9 cellular contexts compared by ENCODE assay signal in the genomic region with DNA sequence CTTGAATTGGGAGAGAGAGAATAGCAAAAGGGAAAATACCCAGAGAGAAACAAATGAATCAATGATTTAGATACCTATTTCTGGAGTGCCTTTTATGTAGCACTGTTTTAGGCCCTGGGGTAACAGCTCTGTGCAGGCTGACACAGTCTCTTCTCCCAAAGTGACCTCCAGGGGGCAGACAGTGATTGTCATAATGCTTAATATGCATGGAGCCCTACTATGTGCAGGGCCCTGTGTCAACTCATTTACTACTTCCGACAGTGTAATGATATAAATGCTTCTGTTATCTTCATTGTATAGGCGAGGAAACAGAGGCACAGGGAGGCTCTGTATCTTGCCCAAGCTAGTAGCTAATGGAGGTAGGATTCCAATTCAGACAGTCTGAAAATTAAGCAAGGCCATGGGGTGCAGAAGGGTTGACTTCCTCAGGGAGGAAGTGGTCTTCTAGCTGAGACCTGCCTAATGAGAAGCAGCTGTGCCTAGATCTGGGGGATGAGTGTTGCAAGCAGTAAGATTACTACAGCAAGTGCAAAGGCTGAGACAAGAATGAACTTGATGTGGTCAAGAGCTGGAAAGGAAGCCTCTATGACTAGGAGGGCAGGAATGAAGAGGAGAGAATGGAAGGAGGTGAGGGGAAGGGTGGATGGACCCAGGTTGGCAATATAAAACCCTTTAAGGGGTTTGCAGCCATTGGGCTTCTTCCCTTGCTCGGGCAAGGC. TPM values are rescaled to one million over a fixed set of nuclear protein-coding genes. Genes with fewer than 3 reads are reported as not detected.
DNase-seq lines count a peak whose midpoint lies in the region; ATAC-seq and TF ChIP-seq lines count a peak whose summit lies in the region.
"Had no signal": no experiment of that assay in that cellular context is flagged by ENCODE, and none has a peak within 500 bp of the region (broad histone marks: within the 10 kb centered on the region; RNA-seq: fewer than 3 reads in every experiment).

No MANE protein-coding gene starts in this region.

- no peaks in the 10 kb centered on the region for H3K36me3 ChIP-seq in DOHH2 (ENCODE audit: control insufficient read depth, low read length)
- H3K36me3 ChIP-seq in right lobe of liver: no peaks in the 10 kb centered on the region

- H3K9me3 ChIP-seq in DOHH2 (ENCODE audit: control insufficient read depth, insufficient read depth, low read length) (no peaks in the 10 kb centered on the region), right lobe of liver (no peaks in the 10 kb centered on the region)

- POLR2A ChIA-PET in activated CD8-positive, alpha-beta T cell treated with anti-CD3 and anti-CD28 coated beads, Interleukin-2, amount 10 ng/mL, durations not matched to agents 7 days and 5 days (lab: Charles Lee): no interaction called here

- H3K79me2 ChIP-seq in DOHH2 (ENCODE audit: control insufficient read depth, low read length): no peaks in the 10 kb centered on the region

- no peak overlapping the region for H3K27ac Mint-ChIP-seq in activated CD8-positive, alpha-beta T cell treated with anti-CD3 and anti-CD28 coated beads, Interleukin-2, amount 10 ng/mL, durations not matched to agents 7 days and 5 days
- no peak overlapping the region for H3K27ac Mint-ChIP-seq in activated CD8-positive, alpha-beta memory T cell treated with anti-CD3 and anti-CD28 coated beads, Interleukin-2, amount 10 ng/mL, durations not matched to agents 7 days and 5 days
- H3K27ac Mint-ChIP-seq in stimulated activated naive B cell treated with anti-CD40 and anti-IgM and Interleukin-4, amounts not matched to agents 10 μg/mL and 1 μg/mL and 100 μg/mL, for 72 hours: no peak overlapping the region
- H3K27ac Mint-ChIP-seq: activated naive CD8-positive, alpha-beta T cell treated with anti-CD3 and anti-CD28 coated beads, Interleukin-2, amount 10 ng/mL, durations not matched to agents 7 days and 5 days had no signal

- no peaks in the 10 kb centered on the region for H4K20me1 ChIP-seq in DOHH2 (ENCODE audit: control insufficient read depth, insufficient read depth, low read depth, low read length)

- DNase-seq in LHCN-M2 (ENCODE audit: low read depth): peak; percentile 44
- DNase-seq in activated CD8-positive, alpha-beta T cell treated with anti-CD3 and anti-CD28 coated beads, Interleukin-2, amount 10 ng/mL, durations not matched to agents 7 days and 5 days: peak; percentile 27
- DNase-seq in right lobe of liver: no peak
- DNase-seq in activated CD8-positive, alpha-beta memory T cell treated with anti-CD3 and anti-CD28 coated beads, Interleukin-2, amount 10 ng/mL, durations not matched to agents 7 days and 5 days: no peak
- DNase-seq in GM13976 (ENCODE audit: low spot score): no peak
- no peak for DNase-seq in posterior vena cava (ENCODE audit: low spot score)
- DNase-seq in stimulated activated naive B cell treated with anti-CD40 and anti-IgM and Interleukin-4, amounts not matched to agents 10 μg/mL and 1 μg/mL and 100 μg/mL, for 72 hours: no peak
- DNase-seq: activated naive CD8-positive, alpha-beta T cell treated with anti-CD3 and anti-CD28 coated beads, Interleukin-2, amount 10 ng/mL, durations not matched to agents 7 days and 5 days had no signal

- H3K4me3 Mint-ChIP-seq in activated CD8-positive, alpha-beta T cell treated with anti-CD3 and anti-CD28 coated beads, Interleukin-2, amount 10 ng/mL, durations not matched to agents 7 days and 5 days: no peak overlapping the region
- H3K4me3 Mint-ChIP-seq in activated CD8-positive, alpha-beta memory T cell treated with anti-CD3 and anti-CD28 coated beads, Interleukin-2, amount 10 ng/mL, durations not matched to agents 7 days and 5 days: no peak overlapping the region
- H3K4me3 Mint-ChIP-seq in stimulated activated naive B cell treated with anti-CD40 and anti-IgM and Interleukin-4, amounts not matched to agents 10 μg/mL and 1 μg/mL and 100 μg/mL, for 72 hours: no peak overlapping the region
- H3K4me3 Mint-ChIP-seq: activated naive CD8-positive, alpha-beta T cell treated with anti-CD3 and anti-CD28 coated beads, Interleukin-2, amount 10 ng/mL, durations not matched to agents 7 days and 5 days had no signal

- 89% methylated on average over 2 of the region's 3 CpGs for WGBS in right lobe of liver (ENCODE audit: insufficient coverage, low coverage, low lambda C conversion rate, missing lambda C conversion rate)

- H3F3A ChIP-seq in DOHH2 (ENCODE audit: control insufficient read depth, insufficient read depth): 0 out of 2 replicates have a peak, but pooled peaks cover 6% of the 10 kb centered on the region

- no peak for ATAC-seq in activated CD8-positive, alpha-beta T cell treated with anti-CD3 and anti-CD28 coated beads, Interleukin-2, amount 10 ng/mL, durations not matched to agents 7 days and 5 days
- no peak for ATAC-seq in right lobe of liver
- no peak for ATAC-seq in activated CD8-positive, alpha-beta memory T cell treated with anti-CD3 and anti-CD28 coated beads, Interleukin-2, amount 10 ng/mL, durations not matched to agents 7 days and 5 days
- no peak for ATAC-seq in stimulated activated naive B cell treated with anti-CD40 and anti-IgM and Interleukin-4, amounts not matched to agents 10 μg/mL and 1 μg/mL and 100 μg/mL, for 72 hours (replicated peaks)

- in situ Hi-C loops in GM13976 (cut with MboI; ENCODE audit: low sequenced_read_pairs, unreplicated experiment): no loop called here

- H3K4me3 ChIP-seq in DOHH2 (ENCODE audit: low read length): no peak overlapping the region
- H3K4me3 ChIP-seq in right lobe of liver: no peak overlapping the region

- CTCF ChIA-PET in activated CD8-positive, alpha-beta T cell treated with anti-CD3 and anti-CD28 coated beads, Interleukin-2, amount 10 ng/mL, durations not matched to agents 7 days and 5 days (lab: Charles Lee): interaction anchor here (0.9 to 4.7 kb wide), 8 partner anchors 16 to 386 kb away, joined by 3 to 62 read pairs (median 4); no protein-coding TSS in a partner anchor
- CTCF ChIA-PET in activated CD8-positive, alpha-beta memory T cell treated with anti-CD3 and anti-CD28 coated beads, Interleukin-2, amount 10 ng/mL, durations not matched to agents 7 days and 5 days (lab: Charles Lee): interaction anchor here (1.1 to 4.9 kb wide), 7 partner anchors 9 to 216 kb away, joined by 3 to 88 read pairs (median 6); no protein-coding TSS in a partner anchor

- H3K27ac ChIP-seq in DOHH2 (ENCODE audit: low read depth, low read length) (no peak overlapping the region), right lobe of liver (no peak overlapping the region)

- TF ChIP-seq POLR2A in right lobe of liver (IDR thresholded peaks at IDR 0.05): no peak

- H3K9me3 Mint-ChIP-seq in activated CD8-positive, alpha-beta T cell treated with anti-CD3 and anti-CD28 coated beads, Interleukin-2, amount 10 ng/mL, durations not matched to agents 7 days and 5 days (ENCODE audit: insufficient read depth): no peaks in the 10 kb centered on the region
- no peaks in the 10 kb centered on the region for H3K9me3 Mint-ChIP-seq in activated CD8-positive, alpha-beta memory T cell treated with anti-CD3 and anti-CD28 coated beads, Interleukin-2, amount 10 ng/mL, durations not matched to agents 7 days and 5 days (ENCODE audit: low read depth)
- H3K9me3 Mint-ChIP-seq in stimulated activated naive B cell treated with anti-CD40 and anti-IgM and Interleukin-4, amounts not matched to agents 10 μg/mL and 1 μg/mL and 100 μg/mL, for 72 hours: no peaks in the 10 kb centered on the region
- H3K9me3 Mint-ChIP-seq: activated naive CD8-positive, alpha-beta T cell treated with anti-CD3 and anti-CD28 coated beads, Interleukin-2, amount 10 ng/mL, durations not matched to agents 7 days and 5 days had no signal

- intact Hi-C loops in right lobe of liver (cut with DNase I) (loop anchor here (10.0 kb wide), 1 partner anchor 148 kb away; no protein-coding TSS in a partner anchor), posterior vena cava (cut with DNase I) (loop anchor here in 1 of 2 donors (10.0 kb wide), 1 partner anchor 148 kb away; no protein-coding TSS in a partner anchor)

- H3K4me1 ChIP-seq in DOHH2 (ENCODE audit: control insufficient read depth, low read length): peaks cover 42% of the 10 kb centered on the region
- peaks cover 0 to 3% (median under 1%) of the 10 kb centered on the region in 4 donors for H3K4me1 ChIP-seq in right lobe of liver

- no peak overlapping the region for H3K4me2 ChIP-seq in DOHH2 (ENCODE audit: low read length)

- H3K9me2 ChIP-seq in DOHH2 (replicated peaks; ENCODE audit: control insufficient read depth, low read length): no peaks in the 10 kb centered on the region

- peaks cover 12% of the 10 kb centered on the region for H3K27me3 Mint-ChIP-seq in activated CD8-positive, alpha-beta T cell treated with anti-CD3 and anti-CD28 coated beads, Interleukin-2, amount 10 ng/mL, durations not matched to agents 7 days and 5 days (ENCODE audit: low read depth)
- H3K27me3 Mint-ChIP-seq in activated CD8-positive, alpha-beta memory T cell treated with anti-CD3 and anti-CD28 coated beads, Interleukin-2, amount 10 ng/mL, durations not matched to agents 7 days and 5 days: peaks cover 9% of the 10 kb centered on the region
- no peaks in the 10 kb centered on the region for H3K27me3 Mint-ChIP-seq in stimulated activated naive B cell treated with anti-CD40 and anti-IgM and Interleukin-4, amounts not matched to agents 10 μg/mL and 1 μg/mL and 100 μg/mL, for 72 hours
- H3K27me3 Mint-ChIP-seq: activated naive CD8-positive, alpha-beta T cell treated with anti-CD3 and anti-CD28 coated beads, Interleukin-2, amount 10 ng/mL, durations not matched to agents 7 days and 5 days had no signal

- H3K4me1 Mint-ChIP-seq in activated CD8-positive, alpha-beta T cell treated with anti-CD3 and anti-CD28 coated beads, Interleukin-2, amount 10 ng/mL, durations not matched to agents 7 days and 5 days (ENCODE audit: low read depth): peaks cover 16% of the 10 kb centered on the region
- H3K4me1 Mint-ChIP-seq in activated CD8-positive, alpha-beta memory T cell treated with anti-CD3 and anti-CD28 coated beads, Interleukin-2, amount 10 ng/mL, durations not matched to agents 7 days and 5 days: peaks cover 20% of the 10 kb centered on the region
- peaks cover 9 to 12% of the 10 kb centered on the region in 2 donors for H3K4me1 Mint-ChIP-seq in stimulated activated naive B cell treated with anti-CD40 and anti-IgM and Interleukin-4, amounts not matched to agents 10 μg/mL and 1 μg/mL and 100 μg/mL, for 72 hours

- TF ChIP-seq CTCF in DOHH2 (IDR thresholded peaks at IDR 0.05; ENCODE audit: low read depth, low read length, poor library complexity, severe bottlenecking): peak; percentile 80
- peak; percentile 29 to 37 (median 31) for TF ChIP-seq CTCF in right lobe of liver (IDR thresholded peaks at IDR 0.05)
- no peak for TF ChIP-seq CTCF in GM13976 (IDR thresholded peaks at IDR 0.05; ENCODE audit: borderline replicate concordance, control extremely low read depth, extremely low read depth, insufficient read depth, missing control alignments)

- no peaks in the 10 kb centered on the region for H3K27me3 ChIP-seq in DOHH2 (ENCODE audit: control insufficient read depth, low read length)
- no peaks in the 10 kb centered on the region for H3K27me3 ChIP-seq in right lobe of liver

- H3K36me3 Mint-ChIP-seq in activated CD8-positive, alpha-beta T cell treated with anti-CD3 and anti-CD28 coated beads, Interleukin-2, amount 10 ng/mL, durations not matched to agents 7 days and 5 days (ENCODE audit: low read depth): no peaks in the 10 kb centered on the region
- H3K36me3 Mint-ChIP-seq in activated CD8-positive, alpha-beta memory T cell treated with anti-CD3 and anti-CD28 coated beads, Interleukin-2, amount 10 ng/mL, durations not matched to agents 7 days and 5 days: no peaks in the 10 kb centered on the region
- H3K36me3 Mint-ChIP-seq in stimulated activated naive B cell treated with anti-CD40 and anti-IgM and Interleukin-4, amounts not matched to agents 10 μg/mL and 1 μg/mL and 100 μg/mL, for 72 hours: no peaks in the 10 kb centered on the region
- H3K36me3 Mint-ChIP-seq: activated naive CD8-positive, alpha-beta T cell treated with anti-CD3 and anti-CD28 coated beads, Interleukin-2, amount 10 ng/mL, durations not matched to agents 7 days and 5 days had no signal

RNA-seq across cellular contexts. Expression of a gene that starts 16.2 kb away (rescaled TPM):
- 18.4 and 23.9 TPM in 2 replicates for total RNA-seq in LHCN-M2 (2014; rRNA removed)
- 65.8 TPM for polyA plus RNA-seq in LHCN-M2 (2012)
- under 1 TPM in 1 of 2 experiments, not detected in 1; 0.13 TPM for total RNA-seq in activated CD8-positive, alpha-beta T cell treated with anti-CD3 and anti-CD28 coated beads, Interleukin-2, amount 10 ng/mL, durations not matched to agents 7 days and 5 days
- 100 to 1,000 TPM in 3 of 6 experiments, 10 to 100 TPM in 3; 59.7 to 117 (median 86.9) TPM for total RNA-seq in right lobe of liver
- total RNA-seq in activated CD8-positive, alpha-beta memory T cell treated with anti-CD3 and anti-CD28 coated beads, Interleukin-2, amount 10 ng/mL, durations not matched to agents 7 days and 5 days: under 1 TPM in 1 of 2 experiments, not detected in 1; 0.32 TPM
- 1 to 10 TPM; 3.9 to 5.1 TPM for total RNA-seq in posterior vena cava

RNA-seq across cellular contexts. Expression of a gene that starts 23.9 kb away (rescaled TPM):
- total RNA-seq in LHCN-M2 (2014; rRNA removed) (5.1 and 10.2 TPM in 2 replicates), right lobe of liver (1 to 10 TPM; 1.3 to 8.3 (median 4.6) TPM), posterior vena cava (100 to 1,000 TPM; 132 to 142 TPM)
- 90.8 TPM for polyA plus RNA-seq in LHCN-M2 (2012)
- not detected for total RNA-seq in activated CD8-positive, alpha-beta T cell treated with anti-CD3 and anti-CD28 coated beads, Interleukin-2, amount 10 ng/mL, durations not matched to agents 7 days and 5 days
- not detected for total RNA-seq in activated CD8-positive, alpha-beta memory T cell treated with anti-CD3 and anti-CD28 coated beads, Interleukin-2, amount 10 ng/mL, durations not matched to agents 7 days and 5 days

Comparison
In these comparisons a context has a peak if more than half of its experiments do, and no peak if none do; other contexts are left out.
1. DNase-seq: peak in LHCN-M2 (single experiment) and activated CD8-positive, alpha-beta T cell treated with anti-CD3 and anti-CD28 coated beads, Interleukin-2, amount 10 ng/mL, durations not matched to agents 7 days and 5 days (single experiment); none in right lobe of liver (0 of 3), activated CD8-positive, alpha-beta memory T cell treated with anti-CD3 and anti-CD28 coated beads, Interleukin-2, amount 10 ng/mL, durations not matched to agents 7 days and 5 days (single experiment), GM13976 (single experiment), posterior vena cava (single experiment) and stimulated activated naive B cell treated with anti-CD40 and anti-IgM and Interleukin-4, amounts not matched to agents 10 μg/mL and 1 μg/mL and 100 μg/mL, for 72 hours (single experiment).
2. RNA of a gene that starts 23.9 kb away (total RNA-seq): 132 to 142 TPM in posterior vena cava; 5.1 to 10.2 TPM in LHCN-M2, 1.3 to 8.3 TPM in right lobe of liver, not detected in activated CD8-positive, alpha-beta T cell treated with anti-CD3 and anti-CD28 coated beads, Interleukin-2, amount 10 ng/mL, durations not matched to agents 7 days and 5 days and not detected in activated CD8-positive, alpha-beta memory T cell treated with anti-CD3 and anti-CD28 coated beads, Interleukin-2, amount 10 ng/mL, durations not matched to agents 7 days and 5 days; every median in the first group is over 10 times any median in the second.